13 cellular contexts compared by ENCODE assay signal in the genomic region with DNA sequence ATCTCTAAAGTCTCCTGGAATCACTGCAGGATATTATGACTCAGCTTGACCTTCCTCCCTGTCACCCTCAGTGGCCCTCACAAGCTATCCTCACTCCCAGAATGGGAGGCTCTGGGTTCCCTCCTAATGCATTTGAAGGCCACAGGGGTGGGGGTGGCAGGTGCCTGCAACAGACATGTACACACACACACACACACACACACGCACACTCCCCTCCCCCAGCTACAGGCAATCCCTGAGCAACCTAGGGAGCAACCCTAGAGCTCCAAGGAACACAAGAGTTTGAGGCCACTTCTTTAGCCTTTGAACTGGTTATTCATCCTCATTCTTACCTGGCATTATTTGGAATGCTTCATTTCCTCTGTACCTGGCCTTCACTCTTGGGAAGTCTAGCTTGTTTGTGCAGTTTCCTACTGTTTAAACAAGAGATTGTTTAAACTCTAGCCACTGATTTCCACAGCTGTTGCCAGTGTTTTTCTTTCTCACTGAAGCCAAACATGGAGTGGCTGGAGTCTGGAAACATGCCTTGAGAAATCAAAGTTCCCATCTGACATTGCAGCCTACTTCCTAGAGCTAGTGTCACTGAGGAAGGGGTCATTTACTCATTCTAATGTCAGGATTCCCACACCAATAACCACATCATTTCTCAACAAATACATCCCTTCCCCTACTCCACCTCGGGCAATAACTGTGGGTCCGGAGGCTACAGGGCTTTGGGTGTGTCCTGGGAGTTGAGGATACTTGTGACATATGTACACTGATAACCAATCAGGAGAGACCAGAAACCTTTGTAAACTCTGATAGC. TPM values are rescaled to one million over a fixed set of nuclear protein-coding genes. Genes with fewer than 3 reads are reported as not detected.
DNase-seq lines count a peak whose midpoint lies in the region; ATAC-seq, FAIRE-seq and TF ChIP-seq lines count a peak whose summit lies in the region.
"Had no signal": no experiment of that assay in that cellular context is flagged by ENCODE, and none has a peak within 500 bp of the region (broad histone marks: within the 10 kb centered on the region; RNA-seq: fewer than 3 reads in every experiment).

No MANE protein-coding gene starts in this region.

- peaks cover 0 to 3% of the 10 kb centered on the region in 2 donors for H3K4me1 ChIP-seq in small intestine (ENCODE audit: control insufficient read depth in 2 of 2, insufficient read depth in 1 of 2, low read depth in 1 of 2, low read length in 1 of 2)

- no peaks in the 10 kb centered on the region for H3K36me3 ChIP-seq in small intestine (ENCODE audit: control insufficient read depth in 2 of 2, insufficient read depth in 2 of 2, low read length in 2 of 2)

- DNase-seq in HuH-7.5 (ENCODE audit: low spot score) (peak; percentile 5), WTC11 (ENCODE audit: low spot score) (no peak), islet precursor cell (peak; percentile 56), small intestine (no peak), H4 (ENCODE audit: low spot score) (no peak)
- DNase-seq: CD8-positive, alpha-beta T cell; NCI-H774 had no signal

- H3K36me3 Mint-ChIP-seq in WTC11: no peaks in the 10 kb centered on the region
- H3K36me3 Mint-ChIP-seq: CD8-positive, alpha-beta T cell had no signal

- CTCF ChIA-PET in WTC11 (lab: Charles Lee): no interaction called here

- no peaks in the 10 kb centered on the region; the same call in 1 of the 2 replicates for H3K4me1 Mint-ChIP-seq in WTC11
- H3K4me1 Mint-ChIP-seq: central memory CD8-positive, alpha-beta T cell; neural crest cell had no signal

- H3K4me3 ChIP-seq in small intestine (ENCODE audit: low read depth in 1 of 2, low read length in 2 of 2): no peak overlapping the region
- H3K4me3 ChIP-seq: esophagus muscularis mucosa had no signal

- no peaks in the 10 kb centered on the region for H3K9me3 Mint-ChIP-seq in WTC11
- H3K9me3 Mint-ChIP-seq: CD8-positive, alpha-beta T cell; central memory CD8-positive, alpha-beta T cell had no signal

- H3K9me3 ChIP-seq in small intestine (ENCODE audit: control insufficient read depth, low read depth): no peaks in the 10 kb centered on the region
- H3K9me3 ChIP-seq: esophagus muscularis mucosa had no signal

- WGBS in small intestine, 3 donors: 19 to 50% (median 37%) methylated on average over 3 of the region's 3 CpGs

- no peaks in the 10 kb centered on the region for H3K27me3 ChIP-seq in small intestine (ENCODE audit: control insufficient read depth in 2 of 2, insufficient read depth in 2 of 2, low read length in 2 of 2)
- H3K27me3 ChIP-seq: esophagus muscularis mucosa had no signal

- peak overlapping the region; percentile 22 to 67 for H3K27ac ChIP-seq in small intestine (ENCODE audit: low read depth in 1 of 2, low read length in 1 of 2)

- no peak overlapping the region for H3K4me3 Mint-ChIP-seq in WTC11
- H3K4me3 Mint-ChIP-seq: CD8-positive, alpha-beta T cell; central memory CD8-positive, alpha-beta T cell; neural crest cell had no signal

- no peaks in the 10 kb centered on the region for H3K27me3 Mint-ChIP-seq in WTC11 (ENCODE audit: low read depth)

- no peak for FAIRE-seq in small intestine (lab: Jason Lieb, UNC)

- ATAC-seq in WTC11 (no peak), GM21717 (IDR thresholded peaks at IDR 0.05; ENCODE audit: unreplicated experiment) (no peak), GM21529 (IDR thresholded peaks at IDR 0.05; ENCODE audit: unreplicated experiment) (no peak)
- ATAC-seq: CD8-positive, alpha-beta T cell; SK-N-SH treated with all-trans-retinoic acid at 6 μM for 48 hours had no signal

- POLR2A ChIA-PET in WTC11 (lab: Charles Lee): no interaction called here

- no peak overlapping the region for H3K27ac Mint-ChIP-seq in WTC11
- H3K27ac Mint-ChIP-seq: CD8-positive, alpha-beta T cell had no signal

- no peak for TF ChIP-seq CTCF in WTC11 (IDR thresholded peaks at IDR 0.05)

TF ChIP-seq in WTC11, 78 proteins besides CTCF, POLR2A, EP300 and RAD21:
- TF ChIP-seq GABPB1 (CRISPR knock-in tag; IDR thresholded peaks at IDR 0.05) (0 out of 2 replicates have a peak, but pooled peaks have one; percentile 24), GRHL2 (CRISPR knock-in tag; IDR thresholded peaks at IDR 0.05; ENCODE audit: insufficient replicate concordance, severe bottlenecking) (no peak)

RNA-seq across cellular contexts. Expression of gene MAOA, which starts 37.7 kb away (rescaled TPM):
- 6.0 to 7.6 TPM (median 6.7 TPM) in 3 replicates for total RNA-seq in WTC11 (2021)
- 100 to 1,000 TPM; 170 to 348 (median 180) TPM for polyA plus RNA-seq in small intestine
- total RNA-seq in H4 (2014; rRNA removed; shearing (Covaris generic)): 0.62 and 2.1 TPM in 2 replicates
- total RNA-seq: CD8-positive, alpha-beta T cell had no signal

Comparison
In these comparisons a context has a peak if more than half of its experiments do, and no peak if none do; other contexts are left out.
1. DNase-seq: peak in HuH-7.5 (single experiment) and islet precursor cell (single experiment); none in WTC11 (single experiment), small intestine (single experiment) and H4 (single experiment).